Comparison of ENCODE assay signal across 8 cellular contexts in the genomic region with DNA sequence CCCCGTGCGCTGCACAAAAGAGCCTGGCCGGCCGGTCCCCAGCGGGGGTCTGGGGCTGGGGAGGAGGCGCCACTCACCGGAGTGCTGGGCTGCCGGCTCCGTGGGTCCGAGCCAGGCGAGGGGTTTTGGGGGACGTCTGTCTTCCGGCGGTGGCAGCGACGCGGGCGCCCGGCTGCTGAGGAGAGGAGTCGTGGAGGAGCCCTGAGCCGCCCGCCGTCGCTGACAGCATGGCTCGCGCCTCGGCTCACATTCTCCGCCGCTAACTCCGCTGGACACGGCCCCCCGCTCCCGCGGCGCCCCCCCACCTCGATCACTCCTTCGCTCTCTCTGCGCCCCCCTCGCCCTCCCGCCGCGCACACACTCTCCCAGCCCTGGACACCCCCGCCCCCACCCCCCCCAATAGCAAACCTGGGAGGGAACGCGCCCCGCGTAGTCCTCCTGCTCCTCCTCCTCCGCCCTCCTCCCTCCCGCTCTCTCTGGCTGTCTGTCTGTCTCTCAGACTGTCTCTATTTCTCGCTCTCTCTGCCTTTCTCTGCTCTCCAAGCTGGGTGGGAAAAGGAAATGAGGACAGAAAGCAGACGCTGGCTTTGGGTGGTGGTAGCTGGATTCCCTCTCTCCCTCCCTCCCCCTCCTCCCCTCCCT. TPM values are rescaled to one million over a fixed set of nuclear protein-coding genes. Genes with fewer than 3 reads are reported as not detected.
A peak's percentile ranks its signal among the peaks of the same experiment; 100 is the strongest.
DNase-seq lines count a peak whose midpoint lies in the region; ATAC-seq and TF ChIP-seq lines count a peak whose summit lies in the region.

No MANE protein-coding gene starts in this region.

- no peaks in the 10 kb centered on the region for H3K36me3 Mint-ChIP-seq in natural killer cell treated with Interleukin-12 subunit alpha and Interleukin-12 subunit beta and Interleukin-15 and Interleukin-18, amount 100 ng/mL, for 72 hours

- H3K27me3 ChIP-seq in DND-41 (ENCODE audit: insufficient read depth, low read length, poor library complexity), result no peaks in the 10 kb centered on the region
- H3K27me3 ChIP-seq in esophagus (ENCODE audit: control insufficient read depth in 1 of 2, insufficient read depth in 2 of 2, low read length in 2 of 2), result no peaks in the 10 kb centered on the region

- H3K4me2 ChIP-seq in DND-41 (ENCODE audit: insufficient read depth, low read length), result peak overlapping the region; percentile 64

- DNase-seq in DND-41 (no peak), HuH-7.5 (ENCODE audit: low spot score) (peak; percentile 60), middle frontal gyrus (ENCODE audit: extremely low spot score, low spot score) (no peak), SW480 (ENCODE audit: low spot score) (no peak)
- no peak for DNase-seq in natural killer cell treated with Interleukin-12 subunit alpha and Interleukin-12 subunit beta and Interleukin-15 and Interleukin-18, amount 100 ng/mL, for 72 hours (ENCODE audit: low spot score)

- H3K27ac ChIP-seq in DND-41 (ENCODE audit: low read length) (peak overlapping the region; percentile 75), esophagus (ENCODE audit: low read depth in 2 of 2, low read length in 1 of 2) (peak overlapping the region; percentile 95 to 96)

- H2AFZ ChIP-seq in DND-41 (ENCODE audit: low read depth, low read length), result peak overlapping the region; percentile 66

- H3K27ac Mint-ChIP-seq in natural killer cell treated with Interleukin-12 subunit alpha and Interleukin-12 subunit beta and Interleukin-15 and Interleukin-18, amount 100 ng/mL, for 72 hours, result peak overlapping the region in 1 of 2 donors; percentile 54

- peaks cover 54% of the 10 kb centered on the region for H3K79me2 ChIP-seq in DND-41 (ENCODE audit: insufficient read depth, low read length)

- WGBS in esophagus, 2 donors, result 0 to 1% methylated on average over 30 to 51 of the region's 51 CpGs

- H4K20me1 ChIP-seq in DND-41 (ENCODE audit: insufficient read depth, low read length), result peaks cover 40% of the 10 kb centered on the region

- peaks cover 81% of the 10 kb centered on the region for H3K4me1 ChIP-seq in DND-41 (ENCODE audit: insufficient read depth, low read length)
- peaks cover 8 to 23% of the 10 kb centered on the region in 2 donors for H3K4me1 ChIP-seq in esophagus (ENCODE audit: control insufficient read depth in 2 of 2, insufficient read depth in 2 of 2, low read length in 1 of 2)

- ATAC-seq in DND-41 (ENCODE audit: insufficient read depth, low read depth), result peak; percentile 18
- peak; percentile 7 to 15 for ATAC-seq in activated CD4-positive, CD25-positive, alpha-beta regulatory T cell treated with anti-CD3 and anti-CD28 coated beads, Interleukin-2, amount 50 U/mL, for 24 hours
- ATAC-seq in natural killer cell treated with Interleukin-12 subunit alpha and Interleukin-12 subunit beta and Interleukin-15 and Interleukin-18, amount 100 ng/mL, for 72 hours, result peak; percentile 5 to 22
- no peak for ATAC-seq in HG02763 (IDR thresholded peaks at IDR 0.05; ENCODE audit: unreplicated experiment)

- no peak for TF ChIP-seq CTCF in DND-41 (IDR thresholded peaks at IDR 0.05; ENCODE audit: borderline replicate concordance, extremely low read depth, low read length, poor library complexity, severe bottlenecking)

- no peaks in the 10 kb centered on the region; the same call in 1 of the 2 replicates for H3K36me3 ChIP-seq in DND-41 (ENCODE audit: insufficient read depth, low read length)
- H3K36me3 ChIP-seq in esophagus (ENCODE audit: control insufficient read depth in 2 of 2, insufficient read depth in 2 of 2, low read length in 1 of 2), result peaks cover 0 to 3% of the 10 kb centered on the region in 2 donors

- H3K27me3 Mint-ChIP-seq in natural killer cell treated with Interleukin-12 subunit alpha and Interleukin-12 subunit beta and Interleukin-15 and Interleukin-18, amount 100 ng/mL, for 72 hours, result no peaks in the 10 kb centered on the region

- H3K9me3 ChIP-seq in DND-41 (ENCODE audit: insufficient read depth, low read length, severe bottlenecking) (no peaks in the 10 kb centered on the region), esophagus (ENCODE audit: control insufficient read depth in 2 of 2, insufficient read depth in 1 of 2, low read depth in 1 of 2, low read length in 1 of 2) (no peaks in the 10 kb centered on the region)

- H3K9me3 Mint-ChIP-seq in natural killer cell treated with Interleukin-12 subunit alpha and Interleukin-12 subunit beta and Interleukin-15 and Interleukin-18, amount 100 ng/mL, for 72 hours, result no peaks in the 10 kb centered on the region

- peak overlapping the region; percentile 91 for H3K9ac ChIP-seq in DND-41 (ENCODE audit: low read depth, low read length)

- peaks cover 45 to 63% of the 10 kb centered on the region in 2 donors for H3K4me1 Mint-ChIP-seq in natural killer cell treated with Interleukin-12 subunit alpha and Interleukin-12 subunit beta and Interleukin-15 and Interleukin-18, amount 100 ng/mL, for 72 hours (ENCODE audit: low read depth in 2 of 2)

- peak overlapping the region; percentile 68 to 75; a peak in 3 of 4 replicates for H3K4me3 ChIP-seq in DND-41 (ENCODE audit: low read depth in 1 of 2, low read length in 2 of 2)
- H3K4me3 ChIP-seq in esophagus (ENCODE audit: low read depth in 1 of 2, low read length in 2 of 2), result peak overlapping the region; percentile 90 to 94

- H3K4me3 Mint-ChIP-seq in natural killer cell treated with Interleukin-12 subunit alpha and Interleukin-12 subunit beta and Interleukin-15 and Interleukin-18, amount 100 ng/mL, for 72 hours, result peak overlapping the region; percentile 94

RNA-seq across cellular contexts. Expression of a gene that starts 0.5 kb away (rescaled TPM):
- polyA plus RNA-seq in esophagus, result 10 to 100 TPM; 24.7 to 58.4 TPM
- total RNA-seq in natural killer cell treated with Interleukin-12 subunit alpha and Interleukin-12 subunit beta and Interleukin-15 and Interleukin-18, amount 100 ng/mL, for 72 hours, result 10 to 100 TPM; 38.8 to 42.9 TPM

RNA-seq across cellular contexts. Expression of a gene that starts 31.5 kb away (rescaled TPM):
- polyA plus RNA-seq in esophagus, result 1 to 10 TPM; 3.4 to 3.6 TPM
- 10 to 100 TPM; 14.2 to 60.0 TPM for total RNA-seq in natural killer cell treated with Interleukin-12 subunit alpha and Interleukin-12 subunit beta and Interleukin-15 and Interleukin-18, amount 100 ng/mL, for 72 hours
